In the genomic region with DNA sequence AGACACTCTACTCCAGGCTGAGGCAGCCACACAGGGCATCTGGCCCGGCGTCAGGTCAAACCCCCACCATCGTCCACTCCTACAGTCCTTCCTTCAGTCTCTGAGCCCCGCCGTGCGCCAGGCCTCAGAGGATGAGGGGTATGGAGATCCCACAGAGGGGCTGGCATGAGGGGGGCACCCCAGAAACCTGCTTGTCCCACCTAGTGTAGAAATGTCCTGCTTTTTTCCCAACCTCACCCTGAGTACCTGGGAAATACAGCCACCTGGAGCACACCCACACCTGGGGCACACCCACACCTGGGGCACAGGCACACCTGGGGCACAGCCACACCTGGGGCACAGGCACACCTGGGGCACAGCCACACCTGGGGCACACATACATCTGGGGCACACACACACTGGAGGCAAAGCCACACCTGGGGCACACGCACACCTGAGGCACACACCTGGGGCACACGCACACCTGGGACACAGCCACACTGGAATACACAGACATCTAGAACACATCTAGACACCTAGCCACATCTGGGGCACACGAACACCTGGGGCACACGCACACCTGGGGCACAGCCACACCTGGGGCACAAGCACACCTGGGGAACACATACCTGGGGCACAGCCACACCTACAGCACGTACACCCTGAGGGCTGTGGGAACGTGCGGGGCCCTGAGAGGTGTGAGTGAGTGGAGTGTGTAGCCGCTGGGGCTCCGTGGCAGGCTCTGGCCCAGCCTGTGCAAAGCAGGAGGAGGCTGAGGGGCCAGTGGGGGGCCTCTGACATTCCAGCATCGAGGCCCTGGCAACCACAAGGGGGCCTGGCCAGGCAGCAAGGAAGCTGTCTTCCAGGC, we compare ENCODE assay signal across 2 cellular contexts.
TF ChIP-seq lines count a peak whose summit lies in the region.

No MANE protein-coding gene starts in this region.

TF ChIP-seq in GM23338, 12 proteins besides CTCF, POLR2A, EP300 and RAD21:
- TF ChIP-seq, protein P1, sequence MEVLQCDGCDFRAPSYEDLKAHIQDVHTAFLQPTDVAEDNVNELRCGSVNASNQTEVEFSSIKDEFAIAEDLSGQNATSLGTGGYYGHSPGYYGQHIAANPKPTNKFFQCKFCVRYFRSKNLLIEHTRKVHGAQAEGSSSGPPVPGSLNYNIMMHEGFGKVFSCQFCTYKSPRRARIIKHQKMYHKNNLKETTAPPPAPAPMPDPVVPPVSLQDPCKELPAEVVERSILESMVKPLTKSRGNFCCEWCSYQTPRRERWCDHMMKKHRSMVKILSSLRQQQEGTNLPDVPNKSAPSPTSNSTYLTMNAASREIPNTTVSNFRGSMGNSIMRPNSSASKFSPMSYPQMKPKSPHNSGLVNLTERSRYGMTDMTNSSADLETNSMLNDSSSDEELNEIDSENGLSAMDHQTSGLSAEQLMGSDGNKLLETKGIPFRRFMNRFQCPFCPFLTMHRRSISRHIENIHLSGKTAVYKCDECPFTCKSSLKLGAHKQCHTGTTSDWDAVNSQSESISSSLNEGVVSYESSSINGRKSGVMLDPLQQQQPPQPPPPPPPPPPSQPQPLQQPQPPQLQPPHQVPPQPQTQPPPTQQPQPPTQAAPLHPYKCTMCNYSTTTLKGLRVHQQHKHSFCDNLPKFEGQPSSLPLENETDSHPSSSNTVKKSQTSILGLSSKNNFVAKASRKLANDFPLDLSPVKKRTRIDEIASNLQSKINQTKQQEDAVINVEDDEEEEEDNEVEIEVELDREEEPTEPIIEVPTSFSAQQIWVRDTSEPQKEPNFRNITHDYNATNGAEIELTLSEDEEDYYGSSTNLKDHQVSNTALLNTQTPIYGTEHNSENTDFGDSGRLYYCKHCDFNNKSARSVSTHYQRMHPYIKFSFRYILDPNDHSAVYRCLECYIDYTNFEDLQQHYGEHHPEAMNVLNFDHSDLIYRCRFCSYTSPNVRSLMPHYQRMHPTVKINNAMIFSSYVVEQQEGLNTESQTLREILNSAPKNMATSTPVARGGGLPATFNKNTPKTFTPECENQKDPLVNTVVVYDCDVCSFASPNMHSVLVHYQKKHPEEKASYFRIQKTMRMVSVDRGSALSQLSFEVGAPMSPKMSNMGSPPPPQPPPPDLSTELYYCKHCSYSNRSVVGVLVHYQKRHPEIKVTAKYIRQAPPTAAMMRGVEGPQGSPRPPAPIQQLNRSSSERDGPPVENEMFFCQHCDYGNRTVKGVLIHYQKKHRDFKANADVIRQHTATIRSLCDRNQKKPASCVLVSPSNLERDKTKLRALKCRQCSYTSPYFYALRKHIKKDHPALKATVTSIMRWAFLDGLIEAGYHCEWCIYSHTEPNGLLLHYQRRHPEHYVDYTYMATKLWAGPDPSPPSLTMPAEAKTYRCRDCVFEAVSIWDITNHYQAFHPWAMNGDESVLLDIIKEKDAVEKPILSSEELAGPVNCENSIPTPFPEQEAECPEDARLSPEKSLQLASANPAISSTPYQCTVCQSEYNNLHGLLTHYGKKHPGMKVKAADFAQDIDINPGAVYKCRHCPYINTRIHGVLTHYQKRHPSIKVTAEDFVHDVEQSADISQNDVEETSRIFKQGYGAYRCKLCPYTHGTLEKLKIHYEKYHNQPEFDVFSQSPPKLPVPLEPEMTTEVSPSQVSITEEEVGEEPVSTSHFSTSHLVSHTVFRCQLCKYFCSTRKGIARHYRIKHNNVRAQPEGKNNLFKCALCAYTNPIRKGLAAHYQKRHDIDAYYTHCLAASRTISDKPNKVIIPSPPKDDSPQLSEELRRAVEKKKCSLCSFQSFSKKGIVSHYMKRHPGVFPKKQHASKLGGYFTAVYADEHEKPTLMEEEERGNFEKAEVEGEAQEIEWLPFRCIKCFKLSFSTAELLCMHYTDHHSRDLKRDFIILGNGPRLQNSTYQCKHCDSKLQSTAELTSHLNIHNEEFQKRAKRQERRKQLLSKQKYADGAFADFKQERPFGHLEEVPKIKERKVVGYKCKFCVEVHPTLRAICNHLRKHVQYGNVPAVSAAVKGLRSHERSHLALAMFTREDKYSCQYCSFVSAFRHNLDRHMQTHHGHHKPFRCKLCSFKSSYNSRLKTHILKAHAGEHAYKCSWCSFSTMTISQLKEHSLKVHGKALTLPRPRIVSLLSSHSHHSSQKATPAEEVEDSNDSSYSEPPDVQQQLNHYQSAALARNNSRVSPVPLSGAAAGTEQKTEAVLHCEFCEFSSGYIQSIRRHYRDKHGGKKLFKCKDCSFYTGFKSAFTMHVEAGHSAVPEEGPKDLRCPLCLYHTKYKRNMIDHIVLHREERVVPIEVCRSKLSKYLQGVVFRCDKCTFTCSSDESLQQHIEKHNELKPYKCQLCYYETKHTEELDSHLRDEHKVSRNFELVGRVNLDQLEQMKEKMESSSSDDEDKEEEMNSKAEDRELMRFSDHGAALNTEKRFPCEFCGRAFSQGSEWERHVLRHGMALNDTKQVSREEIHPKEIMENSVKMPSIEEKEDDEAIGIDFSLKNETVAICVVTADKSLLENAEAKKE (CRISPR knock-in tag; IDR thresholded peaks at IDR 0.05): no peak
- TF ChIP-seq STAT1 (IDR thresholded peaks at IDR 0.05; ENCODE audit: unreplicated experiment): no peak
- no peak for TF ChIP-seq EZH2phosphoT487 (IDR thresholded peaks at IDR 0.05; ENCODE audit: unreplicated experiment)
- TF ChIP-seq, protein P2, sequence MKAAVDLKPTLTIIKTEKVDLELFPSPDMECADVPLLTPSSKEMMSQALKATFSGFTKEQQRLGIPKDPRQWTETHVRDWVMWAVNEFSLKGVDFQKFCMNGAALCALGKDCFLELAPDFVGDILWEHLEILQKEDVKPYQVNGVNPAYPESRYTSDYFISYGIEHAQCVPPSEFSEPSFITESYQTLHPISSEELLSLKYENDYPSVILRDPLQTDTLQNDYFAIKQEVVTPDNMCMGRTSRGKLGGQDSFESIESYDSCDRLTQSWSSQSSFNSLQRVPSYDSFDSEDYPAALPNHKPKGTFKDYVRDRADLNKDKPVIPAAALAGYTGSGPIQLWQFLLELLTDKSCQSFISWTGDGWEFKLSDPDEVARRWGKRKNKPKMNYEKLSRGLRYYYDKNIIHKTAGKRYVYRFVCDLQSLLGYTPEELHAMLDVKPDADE (IDR thresholded peaks at IDR 0.05): no peak
- no peak for TF ChIP-seq CREB1 (CRISPR knock-in tag; IDR thresholded peaks at IDR 0.05; ENCODE audit: low read depth)
- no peak for TF ChIP-seq JUNB (IDR thresholded peaks at IDR 0.05; ENCODE audit: unreplicated experiment)
- TF ChIP-seq, protein P3, sequence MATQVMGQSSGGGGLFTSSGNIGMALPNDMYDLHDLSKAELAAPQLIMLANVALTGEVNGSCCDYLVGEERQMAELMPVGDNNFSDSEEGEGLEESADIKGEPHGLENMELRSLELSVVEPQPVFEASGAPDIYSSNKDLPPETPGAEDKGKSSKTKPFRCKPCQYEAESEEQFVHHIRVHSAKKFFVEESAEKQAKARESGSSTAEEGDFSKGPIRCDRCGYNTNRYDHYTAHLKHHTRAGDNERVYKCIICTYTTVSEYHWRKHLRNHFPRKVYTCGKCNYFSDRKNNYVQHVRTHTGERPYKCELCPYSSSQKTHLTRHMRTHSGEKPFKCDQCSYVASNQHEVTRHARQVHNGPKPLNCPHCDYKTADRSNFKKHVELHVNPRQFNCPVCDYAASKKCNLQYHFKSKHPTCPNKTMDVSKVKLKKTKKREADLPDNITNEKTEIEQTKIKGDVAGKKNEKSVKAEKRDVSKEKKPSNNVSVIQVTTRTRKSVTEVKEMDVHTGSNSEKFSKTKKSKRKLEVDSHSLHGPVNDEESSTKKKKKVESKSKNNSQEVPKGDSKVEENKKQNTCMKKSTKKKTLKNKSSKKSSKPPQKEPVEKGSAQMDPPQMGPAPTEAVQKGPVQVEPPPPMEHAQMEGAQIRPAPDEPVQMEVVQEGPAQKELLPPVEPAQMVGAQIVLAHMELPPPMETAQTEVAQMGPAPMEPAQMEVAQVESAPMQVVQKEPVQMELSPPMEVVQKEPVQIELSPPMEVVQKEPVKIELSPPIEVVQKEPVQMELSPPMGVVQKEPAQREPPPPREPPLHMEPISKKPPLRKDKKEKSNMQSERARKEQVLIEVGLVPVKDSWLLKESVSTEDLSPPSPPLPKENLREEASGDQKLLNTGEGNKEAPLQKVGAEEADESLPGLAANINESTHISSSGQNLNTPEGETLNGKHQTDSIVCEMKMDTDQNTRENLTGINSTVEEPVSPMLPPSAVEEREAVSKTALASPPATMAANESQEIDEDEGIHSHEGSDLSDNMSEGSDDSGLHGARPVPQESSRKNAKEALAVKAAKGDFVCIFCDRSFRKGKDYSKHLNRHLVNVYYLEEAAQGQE (IDR thresholded peaks at IDR 0.05; ENCODE audit: unreplicated experiment): no peak
TF ChIP-seq in GM23338: peak in this region for 0.

TF ChIP-seq in H1, 55 proteins besides CTCF, POLR2A, EP300 and RAD21:
- TF ChIP-seq TEAD4 (IDR thresholded peaks at IDR 0.05; ENCODE audit: low read depth, low read length) (0 out of 2 replicates have a peak, but pooled peaks have one; percentile 60), GABPA (IDR thresholded peaks at IDR 0.05; ENCODE audit: borderline replicate concordance, insufficient read depth, low read length) (no peak)
